ENCODE assay signal across 8 cellular contexts in the genomic region with DNA sequence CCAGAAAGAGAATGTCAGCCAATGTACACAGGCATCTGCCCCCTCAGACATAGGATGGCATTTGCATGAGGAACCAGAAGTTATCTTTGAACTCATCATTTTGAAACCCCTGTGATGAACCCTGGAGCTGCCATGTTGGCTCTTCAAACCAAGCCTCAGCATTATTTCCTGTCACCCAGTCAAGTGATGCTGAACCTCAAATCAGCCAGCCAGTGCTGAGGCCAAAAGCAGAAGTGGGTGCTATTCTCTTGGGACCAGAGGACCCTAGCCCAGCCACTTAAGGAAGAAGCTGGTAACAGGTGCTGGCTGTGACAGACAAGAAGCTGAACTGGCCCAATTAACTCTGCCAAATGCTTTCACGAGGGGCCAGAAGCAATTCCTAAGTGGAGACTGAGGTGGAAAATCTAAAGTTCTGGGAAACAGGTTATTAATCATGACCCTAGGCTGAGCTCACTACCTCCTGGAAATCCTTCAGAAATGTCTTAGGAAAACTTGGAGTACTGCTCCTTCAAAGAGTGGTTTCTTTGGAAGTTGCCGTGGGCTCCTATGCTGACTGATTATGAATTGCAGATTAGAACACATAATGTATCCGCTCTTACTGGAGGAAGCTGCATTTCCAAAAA. TPM values are rescaled to one million over a fixed set of nuclear protein-coding genes. Genes with fewer than 3 reads are reported as not detected.
DNase-seq lines count a peak whose midpoint lies in the region; ATAC-seq and TF ChIP-seq lines count a peak whose summit lies in the region.

No MANE protein-coding gene starts in this region.

- no peaks in the 10 kb centered on the region for H3K36me3 Mint-ChIP-seq in glutamatergic neuron (ENCODE audit: unreplicated experiment)

- H3K4me1 Mint-ChIP-seq in glutamatergic neuron (ENCODE audit: low read depth, unreplicated experiment), result peaks cover 7% of the 10 kb centered on the region

- H4K5ac ChIP-seq in IMR-90 (ENCODE audit: low read depth, low read length), result no peak overlapping the region

- no peak for TF ChIP-seq RAD21 in IMR-90 (IDR thresholded peaks at IDR 0.05; ENCODE audit: low read length)

- H3K36me3 ChIP-seq in IMR-90 (ENCODE audit: control insufficient read depth, insufficient read depth, low read length) (peaks cover 11% of the 10 kb centered on the region), mucosa of descending colon (ENCODE audit: low read depth) (no peaks in the 10 kb centered on the region), right lobe of liver (peaks cover 0 to 7% (median 0%) of the 10 kb centered on the region in 4 donors)

- H4K91ac ChIP-seq in IMR-90 (ENCODE audit: insufficient read depth, low read depth, low read length), result no peak overlapping the region

- no peak overlapping the region for H3K4me3 ChIP-seq in IMR-90 (ENCODE audit: insufficient read depth, low read depth, low read length)
- no peak overlapping the region for H3K4me3 ChIP-seq in mucosa of descending colon
- H3K4me3 ChIP-seq in right lobe of liver, result no peak overlapping the region

- in situ Hi-C loops in IMR-90 (cut with MboI; ENCODE audit: low sequenced_read_pairs), result no loop called here

- POLR2A ChIA-PET in IMR-90 (lab: Charles Lee; ENCODE audit: unreplicated experiment), result no interaction called here

- ATAC-seq in GM18517 (IDR thresholded peaks at IDR 0.05; ENCODE audit: unreplicated experiment), result peak; percentile 65
- ATAC-seq in GM21528 (IDR thresholded peaks at IDR 0.05; ENCODE audit: low FRiP score, unreplicated experiment), result peak; percentile 65
- no peak for ATAC-seq in IMR-90 (ENCODE audit: low read depth)
- peak; percentile 68 for ATAC-seq in mucosa of descending colon
- ATAC-seq in right lobe of liver, result no peak

- no peak overlapping the region for H3K27ac Mint-ChIP-seq in glutamatergic neuron (ENCODE audit: unreplicated experiment)

- no peaks in the 10 kb centered on the region for H3K27me3 Mint-ChIP-seq in glutamatergic neuron (ENCODE audit: unreplicated experiment)

- H3K9me3 Mint-ChIP-seq in glutamatergic neuron (ENCODE audit: unreplicated experiment), result peaks cover 2% of the 10 kb centered on the region

- no peak for TF ChIP-seq CTCF in IMR-90 (conservative IDR thresholded peaks at IDR 0.05; ENCODE audit: low read depth, low read length)
- TF ChIP-seq CTCF in mucosa of descending colon (IDR thresholded peaks at IDR 0.05), result no peak
- no peak for TF ChIP-seq CTCF in glutamatergic neuron (IDR thresholded peaks at IDR 0.05; ENCODE audit: partially characterized antibody, unreplicated experiment)
- no peak for TF ChIP-seq CTCF in right lobe of liver (IDR thresholded peaks at IDR 0.05)

- intact Hi-C loops in IMR-90 (cut with micrococcal nuclease), result no loop called here
- intact Hi-C loops in mucosa of descending colon (cut with DNase I, micrococcal nuclease), result no loop called here
- intact Hi-C loops in right lobe of liver (cut with DNase I), result no loop called here

- peaks cover 18% of the 10 kb centered on the region for H3K4me1 ChIP-seq in IMR-90 (ENCODE audit: control insufficient read depth, insufficient read depth, low read length)
- H3K4me1 ChIP-seq in mucosa of descending colon (ENCODE audit: low read depth), result no peaks in the 10 kb centered on the region
- H3K4me1 ChIP-seq in right lobe of liver, result no peaks in the 10 kb centered on the region

- whole genome bisulfite sequencing in IMR-90 (ENCODE audit: extremely low coverage in 2 of 2, insufficient read length in 1 of 2), 2 experiments, result 80% methylated on average over 1 of the region's 3 CpGs; no CpG with 5 or more reads in 1 of the 2 experiments
- WGBS in right lobe of liver (ENCODE audit: insufficient coverage, low coverage, low lambda C conversion rate, missing lambda C conversion rate), result 100% methylated on average over 2 of the region's 3 CpGs

- H3K27ac ChIP-seq in IMR-90 (ENCODE audit: insufficient read depth, low read length) (no peak overlapping the region), right lobe of liver (no peak overlapping the region)

- DNase-seq in IMR-90 (no peak), mucosa of descending colon (no peak), superior temporal gyrus (ENCODE audit: extremely low spot score) (no peak), glutamatergic neuron (no peak), right lobe of liver (no peak), NCI-H524 treated with DMSO at 0.1 percent for 48 hours (lab: John Stamatoyannopoulos, UW) (no peak)

- no peak overlapping the region for H3K9ac ChIP-seq in IMR-90 (ENCODE audit: low read depth, low read length)

- H2BK15ac ChIP-seq in IMR-90 (ENCODE audit: low read depth, low read length), result no peak overlapping the region; the same call in 2 of the 3 replicates

- H3K56ac ChIP-seq in IMR-90 (ENCODE audit: extremely low read depth, insufficient read depth, low read length), result no peak overlapping the region

- H2AFZ ChIP-seq in IMR-90 (replicated peaks; ENCODE audit: low read length, poor library complexity), result no peak overlapping the region

- TF ChIP-seq POLR2A in IMR-90 (IDR thresholded peaks at IDR 0.05; ENCODE audit: low read depth, low read length) (no peak), right lobe of liver (IDR thresholded peaks at IDR 0.05) (no peak)

- peak overlapping the region; percentile 33 for H3K14ac ChIP-seq in IMR-90 (replicated peaks; ENCODE audit: low read depth, low read length)

- no peaks in the 10 kb centered on the region for H3K9me3 ChIP-seq in IMR-90 (ENCODE audit: control insufficient read depth, insufficient read depth, low read length)
- H3K9me3 ChIP-seq in mucosa of descending colon, result no peaks in the 10 kb centered on the region
- H3K9me3 ChIP-seq in right lobe of liver, result no peaks in the 10 kb centered on the region

- no peak overlapping the region for H2BK20ac ChIP-seq in IMR-90 (ENCODE audit: low read depth, low read length)

- dilution Hi-C loops in IMR-90 (cut with HindIII; ENCODE audit: low sequenced_read_pairs, unreplicated experiment), result no loop called here

- H2AK9ac ChIP-seq in IMR-90 (replicated peaks; ENCODE audit: low read depth, low read length, poor library complexity), result no peak overlapping the region

- H3K4ac ChIP-seq in IMR-90 (ENCODE audit: low read depth, low read length), result no peak overlapping the region

- H2BK120ac ChIP-seq in IMR-90 (ENCODE audit: low read depth, low read length), result no peak overlapping the region

- no TSS peak for BruUV-seq in IMR-90 (replicated peaks; lab: Mats Ljungman, UMichigan)

- H3K4me3 Mint-ChIP-seq in glutamatergic neuron (ENCODE audit: unreplicated experiment), result no peak overlapping the region

- H3K23ac ChIP-seq in IMR-90 (ENCODE audit: low read depth, low read length), result peak overlapping the region; percentile 34; the same call in 1 of the 2 replicates

- H3K4me2 ChIP-seq in IMR-90 (ENCODE audit: low read depth, low read length), result peak overlapping the region; percentile 11; the same call in 1 of the 2 replicates

- peaks cover 32% of the 10 kb centered on the region for H3K9me1 ChIP-seq in IMR-90 (ENCODE audit: insufficient read depth, low read length)

- H2AK5ac ChIP-seq in IMR-90 (ENCODE audit: low read depth, low read length), result peak overlapping the region; percentile 23; the same call in 1 of the 2 replicates

- H3K27me3 ChIP-seq in IMR-90 (ENCODE audit: control insufficient read depth, insufficient read depth, low read length) (no peaks in the 10 kb centered on the region), right lobe of liver (no peaks in the 10 kb centered on the region)

- CTCF ChIA-PET in IMR-90 (lab: Yijun Ruan, JAX), result interaction anchor here (1.0 kb wide), 1 partner anchor 24 kb away, joined by 4 read pairs; no protein-coding TSS in a partner anchor

- H3K79me1 ChIP-seq in IMR-90 (ENCODE audit: low read depth in 1 of 2, low read length in 2 of 2), result peaks cover 15 to 75% of the 10 kb centered on the region in 2 experiments; a peak in 3 of 4 replicates

- H2BK5ac ChIP-seq in IMR-90 (ENCODE audit: low read depth, low read length, poor library complexity, severe bottlenecking), result no peak overlapping the region

- peaks cover 3% of the 10 kb centered on the region; the same call in 1 of the 2 replicates for H4K20me1 ChIP-seq in IMR-90 (ENCODE audit: insufficient read depth, low read length)

- H4K8ac ChIP-seq in IMR-90 (ENCODE audit: low read depth in 2 of 2, low read length in 2 of 2), result no peak overlapping the region

- H3K18ac ChIP-seq in IMR-90 (ENCODE audit: low read depth, low read length), result no peak overlapping the region

TF ChIP-seq in IMR-90, 13 proteins besides CTCF, POLR2A, EP300 and RAD21:
- TF ChIP-seq CEBPB (IDR thresholded peaks at IDR 0.05; ENCODE audit: low read depth, low read length) (no peak), FOS (IDR thresholded peaks at IDR 0.05; ENCODE audit: low read depth, low read length) (no peak), MAFK (IDR thresholded peaks at IDR 0.05; ENCODE audit: low read depth, low read length) (no peak), RFX5 (IDR thresholded peaks at IDR 0.05; ENCODE audit: low read depth, low read length) (no peak), BHLHE40 (IDR thresholded peaks at IDR 0.05; ENCODE audit: low read depth, low read length) (no peak), MAZ (IDR thresholded peaks at IDR 0.05; ENCODE audit: borderline replicate concordance, low read depth, low read length) (no peak), CHD1 (IDR thresholded peaks at IDR 0.05; ENCODE audit: low read depth, low read length) (no peak), MXI1 (IDR thresholded peaks at IDR 0.05; ENCODE audit: borderline replicate concordance, low read depth, low read length) (no peak), RCOR1 (IDR thresholded peaks at IDR 0.05; ENCODE audit: insufficient replicate concordance, low read length) (no peak), SMC3 (IDR thresholded peaks at IDR 0.05; ENCODE audit: low read depth, low read length) (no peak), NFE2L2 (IDR thresholded peaks at IDR 0.05; ENCODE audit: low read depth, low read length) (no peak)
- TF ChIP-seq, protein P1, sequence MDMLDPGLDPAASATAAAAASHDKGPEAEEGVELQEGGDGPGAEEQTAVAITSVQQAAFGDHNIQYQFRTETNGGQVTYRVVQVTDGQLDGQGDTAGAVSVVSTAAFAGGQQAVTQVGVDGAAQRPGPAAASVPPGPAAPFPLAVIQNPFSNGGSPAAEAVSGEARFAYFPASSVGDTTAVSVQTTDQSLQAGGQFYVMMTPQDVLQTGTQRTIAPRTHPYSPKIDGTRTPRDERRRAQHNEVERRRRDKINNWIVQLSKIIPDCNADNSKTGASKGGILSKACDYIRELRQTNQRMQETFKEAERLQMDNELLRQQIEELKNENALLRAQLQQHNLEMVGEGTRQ (IDR thresholded peaks at IDR 0.05; ENCODE audit: low read depth, low read length), result no peak

RNA-seq across cellular contexts. Expression of a gene that starts 4.0 kb away (rescaled TPM):
- total RNA-seq in IMR-90 (2012; rRNA removed), result 69.4 and 78.3 TPM in 2 replicates
- 89.6 and 91.2 TPM in 2 replicates for polyA plus RNA-seq in IMR-90 (2012; rRNA removed)
- 107 and 152 TPM in 2 replicates for polyA plus RNA-seq in IMR-90 (2012; cell fraction: cytosol; rRNA removed)
- 30.7 and 43.9 TPM in 2 replicates for polyA plus RNA-seq in IMR-90 (2012; cell fraction: nucleus; rRNA removed; ENCODE audit: low replicate concordance)
- 100 to 1,000 TPM in 1 of 3 donors, 10 to 100 TPM in 2; 39.9 to 101 (median 42.4) TPM for total RNA-seq in mucosa of descending colon
- 42.0 TPM for total RNA-seq in glutamatergic neuron (ENCODE audit: unreplicated experiment)
- 10 to 100 TPM; 11.7 to 31.7 (median 21.8) TPM for total RNA-seq in right lobe of liver

Comparison
In these comparisons a context has a peak if more than half of its experiments do, and no peak if none do; other contexts are left out.
1. ATAC-seq: peak in GM18517 (single experiment), GM21528 (single experiment) and mucosa of descending colon (single experiment); none in IMR-90 (single experiment) and right lobe of liver (0 of 4).